1 cellular context compared by ENCODE assay signal in the genomic region with DNA sequence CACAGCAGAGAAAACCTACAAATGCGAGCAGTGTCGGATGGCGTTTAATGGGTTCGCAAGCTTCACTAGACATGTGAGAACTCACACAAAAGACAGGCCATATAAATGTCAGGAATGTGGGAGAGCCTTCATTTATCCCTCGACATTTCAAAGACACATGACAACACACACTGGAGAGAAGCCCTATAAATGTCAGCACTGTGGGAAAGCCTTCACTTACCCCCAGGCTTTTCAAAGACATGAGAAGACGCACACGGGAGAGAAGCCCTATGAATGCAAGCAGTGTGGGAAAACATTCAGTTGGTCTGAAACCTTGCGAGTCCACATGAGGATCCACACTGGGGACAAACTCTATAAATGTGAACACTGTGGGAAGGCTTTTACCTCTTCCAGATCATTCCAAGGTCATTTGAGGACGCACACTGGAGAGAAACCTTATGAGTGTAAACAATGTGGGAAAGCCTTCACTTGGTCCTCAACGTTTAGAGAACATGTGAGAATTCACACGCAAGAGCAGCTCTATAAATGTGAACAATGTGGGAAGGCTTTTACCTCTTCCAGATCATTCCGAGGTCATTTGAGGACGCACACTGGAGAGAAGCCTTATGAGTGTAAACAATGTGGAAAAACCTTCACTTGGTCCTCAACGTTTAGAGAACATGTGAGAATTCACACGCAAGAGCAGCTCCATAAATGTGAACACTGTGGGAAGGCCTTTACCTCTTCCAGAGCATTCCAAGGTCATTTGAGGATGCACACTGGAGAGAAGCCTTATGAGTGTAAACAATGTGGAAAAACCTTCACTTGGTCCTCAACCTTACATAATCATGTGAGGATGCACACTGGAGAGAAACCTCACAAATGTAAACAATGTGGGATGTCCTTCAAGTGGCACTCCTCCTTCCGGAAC.
TF ChIP-seq lines count a peak whose summit lies in the region.

No MANE protein-coding gene starts in this region.

TF ChIP-seq in SK-N-SH, 30 proteins besides CTCF, POLR2A, EP300 and RAD21:
- TF ChIP-seq SIN3A (IDR thresholded peaks at IDR 0.05; ENCODE audit: borderline replicate concordance, low read depth, low read length): no peak
- TF ChIP-seq YY1 (IDR thresholded peaks at IDR 0.05; ENCODE audit: low read depth): no peak
- TF ChIP-seq, protein P1, sequence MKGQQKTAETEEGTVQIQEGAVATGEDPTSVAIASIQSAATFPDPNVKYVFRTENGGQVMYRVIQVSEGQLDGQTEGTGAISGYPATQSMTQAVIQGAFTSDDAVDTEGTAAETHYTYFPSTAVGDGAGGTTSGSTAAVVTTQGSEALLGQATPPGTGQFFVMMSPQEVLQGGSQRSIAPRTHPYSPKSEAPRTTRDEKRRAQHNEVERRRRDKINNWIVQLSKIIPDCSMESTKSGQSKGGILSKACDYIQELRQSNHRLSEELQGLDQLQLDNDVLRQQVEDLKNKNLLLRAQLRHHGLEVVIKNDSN (IDR thresholded peaks at IDR 0.05; ENCODE audit: borderline replicate concordance, low read depth): no peak
- TF ChIP-seq CHD2 (IDR thresholded peaks at IDR 0.05; ENCODE audit: low read length, partially characterized antibody): no peak
- TF ChIP-seq RCOR1 (IDR thresholded peaks at IDR 0.05; ENCODE audit: low read length): no peak
- TF ChIP-seq, protein P2, sequence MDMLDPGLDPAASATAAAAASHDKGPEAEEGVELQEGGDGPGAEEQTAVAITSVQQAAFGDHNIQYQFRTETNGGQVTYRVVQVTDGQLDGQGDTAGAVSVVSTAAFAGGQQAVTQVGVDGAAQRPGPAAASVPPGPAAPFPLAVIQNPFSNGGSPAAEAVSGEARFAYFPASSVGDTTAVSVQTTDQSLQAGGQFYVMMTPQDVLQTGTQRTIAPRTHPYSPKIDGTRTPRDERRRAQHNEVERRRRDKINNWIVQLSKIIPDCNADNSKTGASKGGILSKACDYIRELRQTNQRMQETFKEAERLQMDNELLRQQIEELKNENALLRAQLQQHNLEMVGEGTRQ (IDR thresholded peaks at IDR 0.05; ENCODE audit: borderline replicate concordance, low read depth, low read length): no peak
- no peak for TF ChIP-seq NRF1 (IDR thresholded peaks at IDR 0.05; ENCODE audit: low read depth, low read length)
- no peak for TF ChIP-seq JUND (IDR thresholded peaks at IDR 0.05)
- TF ChIP-seq, protein P3, sequence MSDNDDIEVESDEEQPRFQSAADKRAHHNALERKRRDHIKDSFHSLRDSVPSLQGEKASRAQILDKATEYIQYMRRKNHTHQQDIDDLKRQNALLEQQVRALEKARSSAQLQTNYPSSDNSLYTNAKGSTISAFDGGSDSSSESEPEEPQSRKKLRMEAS (IDR thresholded peaks at IDR 0.05; ENCODE audit: low read depth): no peak
- TF ChIP-seq GATA2 (CRISPR knock-in tag; IDR thresholded peaks at IDR 0.05): no peak
- TF ChIP-seq GABPA (IDR thresholded peaks at IDR 0.05; ENCODE audit: low read depth): no peak
- no peak for TF ChIP-seq MEF2A (IDR thresholded peaks at IDR 0.05; ENCODE audit: borderline replicate concordance, low read depth)
- TF ChIP-seq FOSL2 (IDR thresholded peaks at IDR 0.05; ENCODE audit: borderline replicate concordance, low read depth): no peak
- TF ChIP-seq EZH2phosphoT487 (IDR thresholded peaks at IDR 0.05; ENCODE audit: borderline replicate concordance, low read depth): no peak
- TF ChIP-seq FOXJ3 (CRISPR knock-in tag; IDR thresholded peaks at IDR 0.05): no peak
